Comparison of ENCODE assay signal across 8 cellular contexts in genomic region chr3:24773798-24774197, GRCh38.
DNase-seq lines count a peak whose midpoint lies in the region; ATAC-seq and TF ChIP-seq lines count a peak whose summit lies in the region.

No MANE protein-coding gene starts in this region.

- H3K9me3 ChIP-seq in psoas muscle = peaks cover 8% of the 10 kb centered on the region

- ATAC-seq in HG02870 (IDR thresholded peaks at IDR 0.05; ENCODE audit: unreplicated experiment) (peak; percentile 85), psoas muscle (peak; percentile 48 to 80 (median 66))

- H3K27me3 Mint-ChIP-seq in glutamatergic neuron (ENCODE audit: unreplicated experiment) = no peaks in the 10 kb centered on the region

- no peaks in the 10 kb centered on the region for H3K27me3 ChIP-seq in psoas muscle (ENCODE audit: insufficient read depth in 3 of 3, low read length in 2 of 3)

- intact Hi-C loops in psoas muscle (cut with DNase I) = loop anchor here (5.0 to 10.0 kb wide), 4 partner anchors 259 to 819 kb away; no protein-coding TSS in a partner anchor

- no peaks in the 10 kb centered on the region for H3K36me3 Mint-ChIP-seq in glutamatergic neuron (ENCODE audit: unreplicated experiment)

- no peaks in the 10 kb centered on the region for H3K9me3 Mint-ChIP-seq in glutamatergic neuron (ENCODE audit: unreplicated experiment)

- H3K4me1 ChIP-seq in psoas muscle = no peaks in the 10 kb centered on the region

- H3K27ac Mint-ChIP-seq in glutamatergic neuron (ENCODE audit: unreplicated experiment) = no peak overlapping the region

- H3K27ac ChIP-seq in 22Rv1 = no peak overlapping the region
- H3K27ac ChIP-seq in psoas muscle = no peak overlapping the region

- H3K36me3 ChIP-seq in psoas muscle (ENCODE audit: insufficient read depth in 1 of 2, low read depth in 1 of 2) = no peaks in the 10 kb centered on the region

- peak; percentile 92 for TF ChIP-seq CTCF in 22Rv1 (IDR thresholded peaks at IDR 0.05)
- TF ChIP-seq CTCF in GM10266 (IDR thresholded peaks at IDR 0.05; ENCODE audit: control insufficient read depth, insufficient read depth, low read depth, missing control alignments) = peak; percentile 74
- 0 out of 2 replicates have a peak, but pooled peaks have one; percentile 6 for TF ChIP-seq CTCF in WI38 (IDR thresholded peaks at IDR 0.05; ENCODE audit: low read depth, low read length)
- peak; percentile 55 for TF ChIP-seq CTCF in glutamatergic neuron (IDR thresholded peaks at IDR 0.05; ENCODE audit: partially characterized antibody, unreplicated experiment)
- TF ChIP-seq CTCF in psoas muscle (IDR thresholded peaks at IDR 0.05) = peak; percentile 75

- peak; percentile 15 for DNase-seq in GM10266 (ENCODE audit: extremely low spot score)
- peak; percentile 43 for DNase-seq in NCI-H2107 (lab: John Stamatoyannopoulos, UW)
- peak; percentile 79 for DNase-seq in glutamatergic neuron
- DNase-seq in psoas muscle = peak; percentile 22 to 63
- no peak for DNase-seq in cerebellar nuclear complex (lab: John Stamatoyannopoulos, UW)

- 15 to 21% (median 16%) methylated on average over 4 of the region's 4 CpGs for WGBS in psoas muscle, 3 donors

- no peak overlapping the region for H3K4me3 Mint-ChIP-seq in glutamatergic neuron (ENCODE audit: unreplicated experiment)

- H3K4me3 ChIP-seq in WI38 (ENCODE audit: low read depth, low read length) (no peak overlapping the region), psoas muscle (no peak overlapping the region)

- H3K4me1 Mint-ChIP-seq in glutamatergic neuron (ENCODE audit: low read depth, unreplicated experiment) = peaks cover 4% of the 10 kb centered on the region

Comparison
In these comparisons a context has a peak if more than half of its experiments do, and no peak if none do; other contexts are left out.
1. CTCF ChIP-seq: peak in every context shown above with its lines; median percentile 92 in 22Rv1; 75 in psoas muscle; 74 in GM10266; 55 in glutamatergic neuron; 6 in WI38.
2. DNase-seq: peak in GM10266 (single experiment), NCI-H2107 (single experiment), glutamatergic neuron (single experiment) and psoas muscle (2 of 2); none in cerebellar nuclear complex (0 of 2).